9 cellular contexts compared by ENCODE assay signal in genomic region chr12:52244615-52244994, GRCh38. TPM values are rescaled to one million over a fixed set of nuclear protein-coding genes. Genes with fewer than 3 reads are reported as not detected.
DNase-seq lines count a peak whose midpoint lies in the region; ATAC-seq and TF ChIP-seq lines count a peak whose summit lies in the region.
"Had no signal": no experiment of that assay in that cellular context is flagged by ENCODE, and none has a peak within 500 bp of the region (broad histone marks: within the 10 kb centered on the region; RNA-seq: fewer than 3 reads in every experiment).

No MANE protein-coding gene starts in this region.

- H3K36me3 Mint-ChIP-seq in T-helper 2 cell treated with Interferon-gamma antibody and Interleukin-4, amounts not matched to agents 5 μg/mL and 100 μg/mL, for 36 hours (ENCODE audit: low read depth) = peaks cover 3% of the 10 kb centered on the region

- H3K4me3 ChIP-seq in fibroblast of lung (replicated peaks in 1 of 4; ENCODE audit: control extremely low read depth in 1 of 4, insufficient read depth in 1 of 4, low read depth in 3 of 4, low read length in 4 of 4) (no peak overlapping the region), stomach smooth muscle (ENCODE audit: low read length in 2 of 2) (peak overlapping the region in 1 of 2 donors; percentile 15), right cardiac atrium (ENCODE audit: low read length) (no peak overlapping the region)

- H3K27ac ChIP-seq in fibroblast of lung (ENCODE audit: insufficient read depth, low read length) = peak overlapping the region; percentile 81
- H3K27ac ChIP-seq in stomach smooth muscle (ENCODE audit: low read length) = peak overlapping the region; percentile 41
- H3K27ac ChIP-seq in right cardiac atrium (ENCODE audit: low read length) = no peak overlapping the region

- peak overlapping the region; percentile 71 for H2AFZ ChIP-seq in fibroblast of lung (ENCODE audit: low read length)

- no peaks in the 10 kb centered on the region for H4K20me1 ChIP-seq in fibroblast of lung (ENCODE audit: control insufficient read depth, extremely low read depth, insufficient read depth, low read length)

- H3K4me3 Mint-ChIP-seq in T-helper 2 cell treated with Interferon-gamma antibody and Interleukin-4, amounts not matched to agents 5 μg/mL and 100 μg/mL, for 36 hours = peak overlapping the region; percentile 55

- H3K27me3 ChIP-seq in fibroblast of lung (ENCODE audit: control insufficient read depth, insufficient read depth, low read length) (no peaks in the 10 kb centered on the region), stomach smooth muscle (ENCODE audit: control insufficient read depth in 1 of 2, insufficient read depth in 2 of 2, low read length in 2 of 2) (peaks cover 0 to 2% of the 10 kb centered on the region in 2 donors), right cardiac atrium (ENCODE audit: control insufficient read depth, insufficient read depth) (no peaks in the 10 kb centered on the region)

- H3K9me3 ChIP-seq in fibroblast of lung (ENCODE audit: control insufficient read depth, insufficient read depth, low read depth, low read length) (no peaks in the 10 kb centered on the region), stomach smooth muscle (ENCODE audit: control insufficient read depth in 2 of 2, low read length in 2 of 2) (no peaks in the 10 kb centered on the region), right cardiac atrium (ENCODE audit: control insufficient read depth, low read length) (peaks cover 2% of the 10 kb centered on the region)

- H3K27ac Mint-ChIP-seq in T-helper 2 cell treated with Interferon-gamma antibody and Interleukin-4, amounts not matched to agents 5 μg/mL and 100 μg/mL, for 36 hours = peak overlapping the region; percentile 94

- H3K27me3 Mint-ChIP-seq in T-helper 2 cell treated with Interferon-gamma antibody and Interleukin-4, amounts not matched to agents 5 μg/mL and 100 μg/mL, for 36 hours (ENCODE audit: low read depth) = peaks cover 3% of the 10 kb centered on the region

- peaks cover 47% of the 10 kb centered on the region for H3K4me1 Mint-ChIP-seq in T-helper 2 cell treated with Interferon-gamma antibody and Interleukin-4, amounts not matched to agents 5 μg/mL and 100 μg/mL, for 36 hours (ENCODE audit: low read depth)

- no peak for DNase-seq in T-helper 2 cell treated with Interferon-gamma antibody and Interleukin-4, amounts not matched to agents 5 μg/mL and 100 μg/mL, for 36 hours (ENCODE audit: low spot score)
- no peak for DNase-seq in T-helper 2 cell
- DNase-seq in RPMI8226 = peak; percentile 49
- no peak for DNase-seq in fibroblast of lung (ENCODE audit: low read depth in 2 of 2)
- DNase-seq in NCI-H226 = no peak
- DNase-seq in right cardiac atrium = no peak
- DNase-seq in CD1c-positive myeloid dendritic cell (ENCODE audit: extremely low spot score) = no peak

- no peak for ATAC-seq in right cardiac atrium

- intact Hi-C loops in right cardiac atrium (cut with DNase I) = no loop called here

- no peaks in the 10 kb centered on the region for H3K79me2 ChIP-seq in fibroblast of lung (ENCODE audit: control insufficient read depth, insufficient read depth, low read length)

- H3K9ac ChIP-seq in fibroblast of lung (ENCODE audit: insufficient read depth, low read length) = peak overlapping the region; percentile 26
- H3K9ac ChIP-seq in stomach smooth muscle (ENCODE audit: low read length in 2 of 2) = peak overlapping the region in 1 of 2 donors; percentile 12

- H3K4me2 ChIP-seq in fibroblast of lung (ENCODE audit: extremely low read depth, insufficient read depth, low read length) = no peak overlapping the region

- TF ChIP-seq CTCF in fibroblast of lung (conservative IDR thresholded peaks at IDR 0.05 in 1 of 2, IDR thresholded peaks at IDR 0.05 in 1 of 2; ENCODE audit: low read depth in 1 of 2, low read length in 2 of 2) = no peak

- WGBS in right cardiac atrium = 71% methylated on average over 3 of the region's 3 CpGs

- H3K4me1 ChIP-seq in fibroblast of lung (ENCODE audit: control insufficient read depth, extremely low read depth, insufficient read depth, low read length) (peaks cover 13% of the 10 kb centered on the region), stomach smooth muscle (ENCODE audit: control insufficient read depth, insufficient read depth, low read length) (peaks cover 43% of the 10 kb centered on the region), right cardiac atrium (ENCODE audit: control insufficient read depth, insufficient read depth, low read length) (peaks cover 8% of the 10 kb centered on the region)

- no peaks in the 10 kb centered on the region for H3K9me3 Mint-ChIP-seq in T-helper 2 cell treated with Interferon-gamma antibody and Interleukin-4, amounts not matched to agents 5 μg/mL and 100 μg/mL, for 36 hours

- H3K36me3 ChIP-seq in fibroblast of lung (ENCODE audit: control insufficient read depth, insufficient read depth, low read length) (no peaks in the 10 kb centered on the region), stomach smooth muscle (ENCODE audit: control insufficient read depth in 2 of 2, insufficient read depth in 2 of 2, low read length in 2 of 2) (no peaks in the 10 kb centered on the region)

RNA-seq across cellular contexts. Expression of gene KRT7, which starts 11.6 kb away (rescaled TPM):
- total RNA-seq in fibroblast of lung (3.1 and 3.5 TPM in 2 replicates), right cardiac atrium (1 to 10 TPM in 2 of 4 donors, under 1 TPM in 1, not detected in 1; 0.94 to 3.0 (median 1.1) TPM)
- polyA plus RNA-seq in fibroblast of lung (3.1 and 8.6 TPM in 2 replicates), right cardiac atrium (0.16 TPM)
- polyA plus RNA-seq in fibroblast of lung (2012) = 2.6 and 11.8 TPM in 2 replicates
- polyA minus RNA-seq in fibroblast of lung (ENCODE audit: low replicate concordance) = 25.5 and 29.2 TPM in 2 replicates

RNA-seq across cellular contexts. Expression of gene KRT86, which starts 29.8 kb away (rescaled TPM):
- total RNA-seq in fibroblast of lung (0.17 TPM in 1 of 2 replicates, not detected in the other), right cardiac atrium (not detected)
- polyA plus RNA-seq in fibroblast of lung (0.02 TPM in 1 of 2 replicates, not detected in the other), right cardiac atrium (not detected)
- polyA plus RNA-seq in fibroblast of lung (2012) = not detected in 2 replicates
- polyA minus RNA-seq in fibroblast of lung (ENCODE audit: low replicate concordance) = not detected in 2 replicates

RNA-seq across cellular contexts. Expression of gene KRT81, which starts 46.7 kb away (rescaled TPM):
- not detected in 2 replicates for total RNA-seq in fibroblast of lung
- not detected in 2 replicates for polyA plus RNA-seq in fibroblast of lung
- polyA plus RNA-seq in fibroblast of lung (2012) = not detected in 2 replicates
- not detected in 2 replicates for polyA minus RNA-seq in fibroblast of lung (ENCODE audit: low replicate concordance)
- not detected for total RNA-seq in right cardiac atrium
- polyA plus RNA-seq in right cardiac atrium = not detected
- total RNA-seq: subcutaneous adipose tissue had no signal

RNA-seq across cellular contexts. Expression of gene KRT80, which starts 52.8 kb away (rescaled TPM):
- under 0.01 and 0.17 TPM in 2 replicates for total RNA-seq in fibroblast of lung
- polyA plus RNA-seq in fibroblast of lung = 0.90 and 1.0 TPM in 2 replicates
- polyA plus RNA-seq in fibroblast of lung (2012) = 0.83 and 1.1 TPM in 2 replicates
- 0.89 and 1.5 TPM in 2 replicates for polyA minus RNA-seq in fibroblast of lung (ENCODE audit: low replicate concordance)
- total RNA-seq in right cardiac atrium = under 1 TPM in 1 of 4 donors, not detected in 3; 0.06 TPM
- 0.05 TPM for polyA plus RNA-seq in right cardiac atrium
- total RNA-seq: subcutaneous adipose tissue had no signal
